ENCODE assay signal across 23 cellular contexts in the genomic region with DNA sequence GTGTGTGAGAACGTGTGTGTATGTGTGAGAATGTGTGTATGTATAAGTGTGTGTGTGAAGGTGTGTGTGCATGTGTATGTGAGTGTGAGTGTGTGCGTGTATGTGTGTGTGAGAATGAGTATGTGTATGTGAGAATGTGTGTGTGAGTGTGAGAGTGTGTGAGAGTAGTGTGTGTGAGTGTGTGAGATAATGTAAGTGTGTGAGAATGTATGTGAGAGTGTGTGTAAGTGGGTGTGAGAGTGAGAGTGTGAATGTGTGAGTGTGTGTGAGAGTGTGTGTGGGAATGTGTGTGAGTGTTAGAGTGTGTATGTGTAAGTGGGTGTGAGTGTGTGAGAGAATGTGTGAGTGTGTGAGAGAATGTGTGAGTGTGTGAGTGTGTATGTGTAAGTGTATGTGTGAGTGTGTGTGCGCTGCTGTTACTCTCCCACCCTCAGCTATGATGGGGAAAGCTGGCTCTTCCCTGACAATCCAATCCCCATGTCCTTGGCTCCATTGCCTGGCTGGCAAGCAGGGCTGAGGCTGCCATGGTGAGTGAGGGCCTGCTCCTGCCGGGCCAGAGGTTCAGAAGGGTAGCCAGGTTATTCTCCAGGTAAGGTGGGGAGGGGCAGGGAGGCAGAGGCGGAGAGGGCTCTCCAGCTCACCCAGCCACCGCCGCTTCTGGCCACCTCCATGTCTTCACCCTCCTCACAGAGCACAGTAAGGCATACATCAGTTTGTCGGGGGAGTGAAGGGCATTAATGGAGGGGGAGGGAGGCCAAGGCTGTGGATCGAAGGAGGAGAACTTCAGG.
"Had no signal": no experiment of that assay in that cellular context is flagged by ENCODE, and none has a peak within 500 bp of the region (broad histone marks: within the 10 kb centered on the region; RNA-seq: fewer than 3 reads in every experiment).

No MANE protein-coding gene starts in this region.

- H3K4me1 ChIP-seq: esophagus squamous epithelium, neural progenitor cell, psoas muscle, stomach, tibial artery, upper lobe of left lung had no signal

- H3K4me2 ChIP-seq: neural progenitor cell had no signal

- H3K4me3 ChIP-seq: esophagus squamous epithelium, lung, mucosa of descending colon, neural progenitor cell, psoas muscle, skin epidermis, stomach, tibial artery, upper lobe of left lung had no signal

- ATAC-seq: effector memory CD8-positive, alpha-beta T cell; left lobe of liver; mucosa of descending colon; psoas muscle; right cardiac atrium had no signal

- H3K36me3 ChIP-seq: esophagus squamous epithelium, neural progenitor cell, stomach, tibial artery, upper lobe of left lung had no signal

- DNase-seq: cortex of kidney; effector memory CD8-positive, alpha-beta T cell; erythroblast; esophagus squamous epithelium; foreskin melanocyte; glutamatergic neuron; mucosa of descending colon; naive B cell; nucleus accumbens; psoas muscle; right cardiac atrium; stimulated activated CD4-positive, alpha-beta T cell treated with anti-CD3 and anti-CD28 coated beads, Interleukin-15, amount 100 ng/mL, for 24 hours; stimulated activated CD4-positive, alpha-beta T cell treated with anti-CD3 and anti-CD28 coated beads, Interleukin-4, amount 100 ng/mL, for 1 hour; stimulated activated CD8-positive, alpha-beta memory T cell treated with anti-CD3 and anti-CD28 coated beads, Interleukin-4, amount 100 ng/mL, for 48 hours; stimulated activated naive CD4-positive, alpha-beta T cell; stomach; tibial artery; upper lobe of left lung had no signal

- H3K9me3 ChIP-seq: esophagus squamous epithelium, mucosa of descending colon, psoas muscle, stomach, tibial artery, upper lobe of left lung had no signal

- H3K27ac ChIP-seq: esophagus squamous epithelium, neural progenitor cell, psoas muscle, skin epidermis, stomach, tibial artery, upper lobe of left lung had no signal

- H3K27me3 ChIP-seq: upper lobe of left lung had no signal

- H2AFZ ChIP-seq: neural progenitor cell had no signal

- FAIRE-seq: endometrium had no signal

- H3K9ac ChIP-seq: neural progenitor cell had no signal
